11 cellular contexts compared by ENCODE assay signal in genomic region chr6:158290040-158290439, GRCh38. TPM values are rescaled to one million over a fixed set of nuclear protein-coding genes. Genes with fewer than 3 reads are reported as not detected.
A peak's percentile ranks its signal among the peaks of the same experiment; 100 is the strongest.
DNase-seq lines count a peak whose midpoint lies in the region; ATAC-seq and TF ChIP-seq lines count a peak whose summit lies in the region.
"Had no signal": no experiment of that assay in that cellular context is flagged by ENCODE, and none has a peak within 500 bp of the region (broad histone marks: within the 10 kb centered on the region; RNA-seq: fewer than 3 reads in every experiment).

No MANE protein-coding gene starts in this region.

- H3K4me3 Mint-ChIP-seq in activated CD4-positive, alpha-beta T cell treated with anti-CD3 and anti-CD28 coated beads for 36 hours: peak overlapping the region; percentile 58
- peak overlapping the region; percentile 78 for H3K4me3 Mint-ChIP-seq in stimulated activated effector memory CD8-positive, alpha-beta T cell treated with anti-CD3 and anti-CD28 coated beads, Interleukin-12 subunit alpha, Interleukin-12 subunit beta, amount 100 ng/mL, for 72 hours

- H3K36me3 ChIP-seq in MM.1S (replicated peaks; ENCODE audit: insufficient read depth, low read length): no peaks in the 10 kb centered on the region
- H3K36me3 ChIP-seq: upper lobe of right lung had no signal

- H2AFZ ChIP-seq in MM.1S (ENCODE audit: low read length): peak overlapping the region; percentile 58; the same call in 1 of the 2 replicates

- H3K9me2 ChIP-seq in MM.1S (replicated peaks; ENCODE audit: insufficient read depth, low read length): no peaks in the 10 kb centered on the region

- intact Hi-C loops in activated CD4-positive, alpha-beta T cell treated with anti-CD3 and anti-CD28 coated beads for 36 hours (cut with DNase I, micrococcal nuclease): loop anchor here (1.0 to 5.0 kb wide), 4 partner anchors 19 to 58 kb away; no protein-coding TSS in a partner anchor

- no peaks in the 10 kb centered on the region for H3K9me3 ChIP-seq in MM.1S (replicated peaks; ENCODE audit: insufficient read depth, low read length)
- H3K9me3 ChIP-seq: upper lobe of right lung had no signal

- ATAC-seq in activated CD4-positive, alpha-beta T cell treated with anti-CD3 and anti-CD28 coated beads for 36 hours: peak; percentile 68
- peak; percentile 55 for ATAC-seq in HG02588 (IDR thresholded peaks at IDR 0.05; ENCODE audit: unreplicated experiment)
- peak; percentile 67 for ATAC-seq in stimulated activated effector memory CD8-positive, alpha-beta T cell treated with anti-CD3 and anti-CD28 coated beads, Interleukin-12 subunit alpha, Interleukin-12 subunit beta, amount 100 ng/mL, for 72 hours
- ATAC-seq: K562 had no signal

- peak overlapping the region; percentile 87 for H3K27ac Mint-ChIP-seq in activated CD4-positive, alpha-beta T cell treated with anti-CD3 and anti-CD28 coated beads for 36 hours
- H3K27ac Mint-ChIP-seq in stimulated activated effector memory CD8-positive, alpha-beta T cell treated with anti-CD3 and anti-CD28 coated beads, Interleukin-12 subunit alpha, Interleukin-12 subunit beta, amount 100 ng/mL, for 72 hours: peak overlapping the region; percentile 90

- no peaks in the 10 kb centered on the region for H3K27me3 Mint-ChIP-seq in activated CD4-positive, alpha-beta T cell treated with anti-CD3 and anti-CD28 coated beads for 36 hours

- H3K27ac ChIP-seq in MM.1S (ENCODE audit: low read length): peak overlapping the region; percentile 96
- H3K27ac ChIP-seq: RWPE1, upper lobe of right lung had no signal

- CTCF ChIA-PET in activated CD4-positive, alpha-beta T cell treated with anti-CD3 and anti-CD28 coated beads for 36 hours (lab: Charles Lee): interaction anchor here (1.0 kb wide), 1 partner anchor 65 kb away, joined by 3 read pairs; no protein-coding TSS in a partner anchor

- peaks cover 12% of the 10 kb centered on the region; the same call in 1 of the 2 replicates for H3K79me2 ChIP-seq in MM.1S (ENCODE audit: low read length)

- H3K9me3 Mint-ChIP-seq in activated CD4-positive, alpha-beta T cell treated with anti-CD3 and anti-CD28 coated beads for 36 hours (ENCODE audit: low read depth): no peaks in the 10 kb centered on the region
- H3K9me3 Mint-ChIP-seq in stimulated activated effector memory CD8-positive, alpha-beta T cell treated with anti-CD3 and anti-CD28 coated beads, Interleukin-12 subunit alpha, Interleukin-12 subunit beta, amount 100 ng/mL, for 72 hours: peaks cover 2% of the 10 kb centered on the region

- peak overlapping the region; percentile 93 for H3K4me2 ChIP-seq in MM.1S (ENCODE audit: low read depth, low read length)

- POLR2A ChIA-PET in activated CD4-positive, alpha-beta T cell treated with anti-CD3 and anti-CD28 coated beads for 36 hours (lab: Charles Lee): no interaction called here

- TF ChIP-seq CTCF in MM.1S (IDR thresholded peaks at IDR 0.05; ENCODE audit: low read length): no peak

- peaks cover 7% of the 10 kb centered on the region for H3K36me3 Mint-ChIP-seq in activated CD4-positive, alpha-beta T cell treated with anti-CD3 and anti-CD28 coated beads for 36 hours (ENCODE audit: low read depth)
- peaks cover under 1% of the 10 kb centered on the region for H3K36me3 Mint-ChIP-seq in stimulated activated effector memory CD8-positive, alpha-beta T cell treated with anti-CD3 and anti-CD28 coated beads, Interleukin-12 subunit alpha, Interleukin-12 subunit beta, amount 100 ng/mL, for 72 hours

- no peaks in the 10 kb centered on the region for H4K20me1 ChIP-seq in MM.1S (ENCODE audit: insufficient read depth, low read length)

- H3K4me3 ChIP-seq in MM.1S (ENCODE audit: low read length): peak overlapping the region; percentile 46
- H3K4me3 ChIP-seq: K562, upper lobe of right lung had no signal

- H3K9ac ChIP-seq in MM.1S (ENCODE audit: low read length): peak overlapping the region; percentile 77

- peaks cover 42% of the 10 kb centered on the region for H3K4me1 Mint-ChIP-seq in activated CD4-positive, alpha-beta T cell treated with anti-CD3 and anti-CD28 coated beads for 36 hours
- peaks cover 63% of the 10 kb centered on the region for H3K4me1 Mint-ChIP-seq in stimulated activated effector memory CD8-positive, alpha-beta T cell treated with anti-CD3 and anti-CD28 coated beads, Interleukin-12 subunit alpha, Interleukin-12 subunit beta, amount 100 ng/mL, for 72 hours

- H3F3A ChIP-seq in MM.1S (ENCODE audit: insufficient read depth, low read length): peaks cover 13% of the 10 kb centered on the region

- H3K27me3 ChIP-seq in MM.1S (replicated peaks; ENCODE audit: insufficient read depth, low read length): no peaks in the 10 kb centered on the region
- H3K27me3 ChIP-seq: upper lobe of right lung had no signal

- no peak for DNase-seq in activated CD4-positive, alpha-beta T cell treated with anti-CD3 and anti-CD28 coated beads for 36 hours
- no peak for DNase-seq in activated CD4-positive, alpha-beta T cell treated with anti-CD3 and anti-CD28 coated beads, Interleukin-2, amount 50 U/mL, for 4 hours
- peak; percentile 57 for DNase-seq in MM.1S
- DNase-seq in stimulated activated effector memory CD8-positive, alpha-beta T cell treated with anti-CD3 and anti-CD28 coated beads, Interleukin-12 subunit alpha, Interleukin-12 subunit beta, amount 100 ng/mL, for 72 hours (ENCODE audit: low spot score in 2 of 2): no peak
- DNase-seq in SIG-M5 (lab: John Stamatoyannopoulos, UW): no peak
- DNase-seq in NCI-H510A (lab: John Stamatoyannopoulos, UW): no peak
- no peak for DNase-seq in kidney glomerular epithelial cell (lab: John Stamatoyannopoulos, UW)
- DNase-seq: upper lobe of right lung had no signal

- peaks cover 33% of the 10 kb centered on the region for H3K4me1 ChIP-seq in MM.1S (ENCODE audit: low read length)

RNA-seq across cellular contexts. Expression of gene TULP4, which starts 22.2 kb away (rescaled TPM):
- 10 to 100 TPM; 11.8 to 14.3 TPM for total RNA-seq in activated CD4-positive, alpha-beta T cell treated with anti-CD3 and anti-CD28 coated beads for 36 hours
